Comparison of ENCODE assay signal across 8 cellular contexts in genomic region chr5:149581192-149581861, GRCh38. TPM values are rescaled to one million over a fixed set of nuclear protein-coding genes. Genes with fewer than 3 reads are reported as not detected.
DNase-seq lines count a peak whose midpoint lies in the region; ATAC-seq and TF ChIP-seq lines count a peak whose summit lies in the region.

ARHGEF37 (plus strand) TSS chr5:149581498; CDS start chr5:149597770, 16,272 bp downstream.

- H3K4me1 Mint-ChIP-seq in activated CD4-positive, alpha-beta T cell treated with anti-CD3 and anti-CD28 coated beads, Interleukin-2, amount 10 ng/mL, durations not matched to agents 7 days and 5 days: peaks cover 17% of the 10 kb centered on the region

- WGBS in lower leg skin, 2 donors: 1 to 2% methylated on average over 30 to 56 of the region's 56 CpGs

- H3K9me3 ChIP-seq in DOHH2 (ENCODE audit: control insufficient read depth, insufficient read depth, low read length) (no peaks in the 10 kb centered on the region), duodenal mucosa (ENCODE audit: control insufficient read depth in 1 of 2, low read length in 2 of 2) (no peaks in the 10 kb centered on the region)

- POLR2A ChIA-PET in activated CD4-positive, alpha-beta T cell treated with anti-CD3 and anti-CD28 coated beads, Interleukin-2, amount 10 ng/mL, durations not matched to agents 7 days and 5 days (lab: Charles Lee): no interaction called here

- ATAC-seq in GM21619 (IDR thresholded peaks at IDR 0.05; ENCODE audit: unreplicated experiment): no peak

- TF ChIP-seq POLR2A in lower leg skin (IDR thresholded peaks at IDR 0.05): no peak

- peak within 1 kb of the TSS; percentile 63 for H3K4me3 Mint-ChIP-seq in activated CD4-positive, alpha-beta T cell treated with anti-CD3 and anti-CD28 coated beads, Interleukin-2, amount 10 ng/mL, durations not matched to agents 7 days and 5 days

- H3K4me2 ChIP-seq in DOHH2 (ENCODE audit: low read length): peak within 1 kb of the TSS; percentile 71

- peaks cover 4% of the 10 kb centered on the region; the same call in 1 of the 2 replicates for H3K36me3 ChIP-seq in DOHH2 (ENCODE audit: control insufficient read depth, low read length)
- no peaks in the 10 kb centered on the region for H3K36me3 ChIP-seq in duodenal mucosa (ENCODE audit: control insufficient read depth in 1 of 2, insufficient read depth in 2 of 2, low read length in 2 of 2)

- peaks cover 4% of the 10 kb centered on the region for H3K36me3 Mint-ChIP-seq in activated CD4-positive, alpha-beta T cell treated with anti-CD3 and anti-CD28 coated beads, Interleukin-2, amount 10 ng/mL, durations not matched to agents 7 days and 5 days (ENCODE audit: low read depth)

- H3K4me3 ChIP-seq in DOHH2 (ENCODE audit: low read length): peak within 1 kb of the TSS; percentile 80
- H3K4me3 ChIP-seq in duodenal mucosa (ENCODE audit: low read depth in 1 of 2, low read length in 2 of 2): peak within 1 kb of the TSS; percentile 78 to 85
- H3K4me3 ChIP-seq in lower leg skin (ENCODE audit: low read depth, poor library complexity, severe bottlenecking): peak within 1 kb of the TSS; percentile 49

- H3K79me2 ChIP-seq in DOHH2 (ENCODE audit: control insufficient read depth, low read length): peaks cover 33% of the 10 kb centered on the region

- peak within 1 kb of the TSS; percentile 76 to 95 for H3K9ac ChIP-seq in duodenal mucosa (ENCODE audit: low read depth in 1 of 2, low read length in 2 of 2)

- no peak within 1 kb of the TSS for H3K27ac Mint-ChIP-seq in activated CD4-positive, alpha-beta T cell treated with anti-CD3 and anti-CD28 coated beads, Interleukin-2, amount 10 ng/mL, durations not matched to agents 7 days and 5 days

- H3K4me1 ChIP-seq in DOHH2 (ENCODE audit: control insufficient read depth, low read length): peaks cover 65% of the 10 kb centered on the region
- peaks cover 18 to 27% of the 10 kb centered on the region in 2 donors for H3K4me1 ChIP-seq in duodenal mucosa (ENCODE audit: control insufficient read depth in 1 of 2, insufficient read depth in 2 of 2, low read length in 2 of 2)

- H3K27me3 Mint-ChIP-seq in activated CD4-positive, alpha-beta T cell treated with anti-CD3 and anti-CD28 coated beads, Interleukin-2, amount 10 ng/mL, durations not matched to agents 7 days and 5 days: peaks cover 2% of the 10 kb centered on the region

- DNase-seq in NCI-H146 treated with DMSO at 0.1 percent for 48 hours (lab: John Stamatoyannopoulos, UW; ENCODE audit: unreplicated experiment) (peak; percentile 27), lower leg skin (ENCODE audit: low spot score in 2 of 2) (peak; percentile 84 to 96), SK-N-DZ (ENCODE audit: low spot score) (no peak)
- DNase-seq in activated CD4-positive, alpha-beta T cell treated with anti-CD3 and anti-CD28 coated beads, Interleukin-2, amount 10 ng/mL, durations not matched to agents 7 days and 5 days: peak; percentile 36
- DNase-seq in stimulated activated CD4-positive, alpha-beta T cell treated with anti-CD3 and anti-CD28 coated beads, Interleukin-2, amount 100 ng/mL, for 24 hours: peak; percentile 57 to 70

- peaks cover 3% of the 10 kb centered on the region for H3K9me3 Mint-ChIP-seq in activated CD4-positive, alpha-beta T cell treated with anti-CD3 and anti-CD28 coated beads, Interleukin-2, amount 10 ng/mL, durations not matched to agents 7 days and 5 days

- peaks cover 7% of the 10 kb centered on the region for H3F3A ChIP-seq in DOHH2 (ENCODE audit: control insufficient read depth, insufficient read depth)

- peak; percentile 26 for TF ChIP-seq CTCF in DOHH2 (IDR thresholded peaks at IDR 0.05; ENCODE audit: low read depth, low read length, poor library complexity, severe bottlenecking)
- TF ChIP-seq CTCF in lower leg skin (IDR thresholded peaks at IDR 0.05): no peak

- H3K27ac ChIP-seq in DOHH2 (ENCODE audit: low read depth, low read length): peak within 1 kb of the TSS; percentile 76
- H3K27ac ChIP-seq in duodenal mucosa (ENCODE audit: low read depth, low read length): peak within 1 kb of the TSS; percentile 79

- H4K20me1 ChIP-seq in DOHH2 (ENCODE audit: control insufficient read depth, insufficient read depth, low read depth, low read length): no peaks in the 10 kb centered on the region

- no peaks in the 10 kb centered on the region for H3K9me2 ChIP-seq in DOHH2 (replicated peaks; ENCODE audit: control insufficient read depth, low read length)

- no peaks in the 10 kb centered on the region for H3K27me3 ChIP-seq in DOHH2 (ENCODE audit: control insufficient read depth, low read length)
- H3K27me3 ChIP-seq in duodenal mucosa (ENCODE audit: control insufficient read depth in 1 of 2, insufficient read depth in 2 of 2, low read length in 2 of 2): no peaks in the 10 kb centered on the region

- CTCF ChIA-PET in activated CD4-positive, alpha-beta T cell treated with anti-CD3 and anti-CD28 coated beads, Interleukin-2, amount 10 ng/mL, durations not matched to agents 7 days and 5 days (lab: Charles Lee): interaction anchor here (1.2 to 2.8 kb wide), 5 partner anchors 10 to 30 kb away, joined by 4 to 8 read pairs (median 6); partner anchors contain the start of gene CSNK1A1

- intact Hi-C loops in lower leg skin (cut with DNase I; ENCODE audit: low total_unique reads): no loop called here

RNA-seq across cellular contexts. Expression of gene ARHGEF37, which starts in this region (rescaled TPM):
- total RNA-seq in activated CD4-positive, alpha-beta T cell treated with anti-CD3 and anti-CD28 coated beads, Interleukin-2, amount 10 ng/mL, durations not matched to agents 7 days and 5 days: under 1 TPM; 0.37 to 0.52 TPM
- 10 to 100 TPM; 36.4 to 76.5 (median 59.0) TPM for total RNA-seq in lower leg skin
- not detected in 2 replicates for polyA plus RNA-seq in SK-N-DZ (2014; cell fraction: cytosol; rRNA removed)
- 0.02 TPM in 1 of 2 replicates, not detected in the other for polyA plus RNA-seq in SK-N-DZ (2014; cell fraction: nucleus; rRNA removed)

Comparison
In these comparisons a context has a peak if more than half of its experiments do, and no peak if none do; other contexts are left out.
1. RNA of gene ARHGEF37 (total RNA-seq): 36.4 to 76.5 TPM in lower leg skin; 0.37 to 0.52 TPM in activated CD4-positive, alpha-beta T cell treated with anti-CD3 and anti-CD28 coated beads, Interleukin-2, amount 10 ng/mL, durations not matched to agents 7 days and 5 days; every median in the first group is over 10 times any median in the second.
2. Peak in DNase-seq in activated CD4-positive, alpha-beta T cell treated with anti-CD3 and anti-CD28 coated beads, Interleukin-2, amount 10 ng/mL, durations not matched to agents 7 days and 5 days; RNA of the gene not detected or under 1 TPM.
3. Peak in every context shown above with its lines, with median percentiles within 50 percentile points of each other: H3K4me3 ChIP-seq.